26 cellular contexts compared by ENCODE assay signal in the genomic region with DNA sequence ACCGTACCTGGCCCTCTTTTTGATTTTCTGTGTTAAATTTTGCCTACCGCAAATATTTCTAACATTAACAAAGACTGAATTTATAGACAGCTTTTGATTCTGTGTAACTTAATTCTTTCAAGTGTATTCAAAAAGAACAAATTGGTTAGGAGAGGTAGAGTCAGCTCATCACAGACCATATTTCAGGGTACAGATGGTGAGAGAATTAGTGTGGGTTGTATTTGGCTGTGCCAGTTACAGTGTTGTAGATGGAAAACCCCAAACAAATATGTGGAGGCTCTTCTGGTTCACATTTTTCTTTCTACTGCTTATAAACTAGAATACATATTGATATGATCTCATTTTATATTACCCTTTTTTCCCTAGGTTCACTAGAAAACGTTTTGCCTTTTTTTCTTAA. TPM values are rescaled to one million over a fixed set of nuclear protein-coding genes. Genes with fewer than 3 reads are reported as not detected.
"Had no signal": no experiment of that assay in that cellular context is flagged by ENCODE, and none has a peak within 500 bp of the region (broad histone marks: within the 10 kb centered on the region; RNA-seq: fewer than 3 reads in every experiment).

No MANE protein-coding gene starts in this region.

- H3K36me3 Mint-ChIP-seq: brain, immature natural killer cell, neural progenitor cell had no signal

- H3K27ac ChIP-seq: esophagus muscularis mucosa, hepatocyte, neural progenitor cell, right lobe of liver, skin epidermis, suprapubic skin, tibial nerve, uterus had no signal

- H3K27ac Mint-ChIP-seq: brain, immature natural killer cell, neural progenitor cell had no signal

- DNase-seq: activated CD4-positive, alpha-beta T cell treated with anti-CD3 and anti-CD28 coated beads, Interleukin-2, amount 50 U/mL, for 4 hours; aorta; dorsolateral prefrontal cortex; effector memory CD8-positive, alpha-beta T cell; glutamatergic neuron; immature natural killer cell; naive B cell; posterior cingulate gyrus; right lobe of liver; stimulated activated CD4-positive, alpha-beta T cell treated with anti-CD3 and anti-CD28 coated beads, Interleukin-1b, Interleukin-23, amount 100 ng/mL, for 48 hours; stimulated activated naive CD8-positive, alpha-beta T cell treated with anti-CD3 and anti-CD28 coated beads, Interleukin-15, amount 100 ng/mL, for 72 hours; SW 1271; uterus had no signal

- H3K4me3 ChIP-seq: dorsolateral prefrontal cortex, esophagus muscularis mucosa, hepatocyte, lung, neural progenitor cell, right lobe of liver, skin epidermis, suprapubic skin, tibial nerve, uterus had no signal

- H3K4me1 ChIP-seq: esophagus muscularis mucosa, neural progenitor cell, right lobe of liver, suprapubic skin, tibial nerve, uterus had no signal

- H3K4me1 Mint-ChIP-seq: brain, immature natural killer cell, neural progenitor cell had no signal

- ATAC-seq: activated CD4-positive, CD25-positive, alpha-beta regulatory T cell treated with anti-CD3 and anti-CD28 coated beads, Interleukin-2, amount 50 U/mL, for 24 hours; effector memory CD8-positive, alpha-beta T cell; left lobe of liver; right lobe of liver; stimulated activated naive CD8-positive, alpha-beta T cell treated with anti-CD3 and anti-CD28 coated beads, Interleukin-15, amount 100 ng/mL, for 72 hours had no signal

- H3K4me3 Mint-ChIP-seq: immature natural killer cell; naive B cell; neural progenitor cell; stimulated activated naive CD8-positive, alpha-beta T cell treated with anti-CD3 and anti-CD28 coated beads, Interleukin-15, amount 100 ng/mL, for 72 hours had no signal

- H3K9me3 ChIP-seq: esophagus muscularis mucosa, right lobe of liver, suprapubic skin, tibial nerve, uterus had no signal

- H3K9me3 Mint-ChIP-seq: effector memory CD8-positive, alpha-beta T cell; naive B cell; neural progenitor cell; stimulated activated naive CD8-positive, alpha-beta T cell treated with anti-CD3 and anti-CD28 coated beads, Interleukin-15, amount 100 ng/mL, for 72 hours had no signal

- H3K27me3 Mint-ChIP-seq: effector memory CD8-positive, alpha-beta T cell; naive B cell; stimulated activated naive CD8-positive, alpha-beta T cell treated with anti-CD3 and anti-CD28 coated beads, Interleukin-15, amount 100 ng/mL, for 72 hours had no signal

- H3K27me3 ChIP-seq: esophagus muscularis mucosa, hepatocyte, neural progenitor cell, right lobe of liver, suprapubic skin, tibial nerve, uterus had no signal

- H3K36me3 ChIP-seq: neural progenitor cell, right lobe of liver, suprapubic skin, uterus had no signal

RNA-seq across cellular contexts. Expression of a gene that starts 42.2 kb away (rescaled TPM):
- total RNA-seq: cardiac septum; mesenteric fat pad; T-helper 2 cell treated with Interferon-gamma antibody and Interleukin-4, amounts not matched to agents 100 ng/mL and 5 ng/mL, for 36 hours had no signal
- polyA plus RNA-seq: immature natural killer cell had no signal
